Comparison of ENCODE assay signal across 27 cellular contexts in genomic region chr9:128045876-128046275, GRCh38.
"Had no signal": no experiment of that assay in that cellular context is flagged by ENCODE, and none has a peak within 500 bp of the region (broad histone marks: within the 10 kb centered on the region; RNA-seq: fewer than 3 reads in every experiment).

No MANE protein-coding gene starts in this region.

- H2AFZ ChIP-seq: neural progenitor cell had no signal

- H3K9me3 ChIP-seq: heart left ventricle, right atrium auricular region, spleen, tibial nerve had no signal

- H3K4me2 ChIP-seq: neural progenitor cell had no signal

- H3K36me3 ChIP-seq: brain microvascular endothelial cell, heart left ventricle, neural progenitor cell, right atrium auricular region, spleen, tibial nerve had no signal

- H3K4me3 ChIP-seq: heart left ventricle, neural progenitor cell, right atrium auricular region, spleen, tibial nerve had no signal

- H3K4me1 ChIP-seq: heart left ventricle, right atrium auricular region had no signal

- H3K27me3 ChIP-seq: brain microvascular endothelial cell, foreskin keratinocyte, heart left ventricle, neural progenitor cell, right atrium auricular region, spleen, tibial nerve had no signal

- H3K27ac ChIP-seq: brain microvascular endothelial cell, foreskin keratinocyte, heart left ventricle, neural progenitor cell, right atrium auricular region, spleen, tibial nerve had no signal

- ATAC-seq: activated CD8-positive, alpha-beta T cell treated with anti-CD3 and anti-CD28 coated beads for 36 hours; activated T-helper 17 cell treated with anti-CD3 and anti-CD28 coated beads, Interleukin-2, amount 50 U/mL, for 72 hours; esophagus mucosa; foreskin keratinocyte; heart left ventricle; left colon; naive thymus-derived CD4-positive, alpha-beta T cell had no signal

- DNase-seq: activated B cell treated with CpG ODN at 0.5 μM for 24 hours; activated CD4-positive, alpha-beta T cell treated with anti-CD3 and anti-CD28 coated beads, Interleukin-2, amount 50 U/mL, for 1 hour; activated CD8-positive, alpha-beta T cell treated with anti-CD3 and anti-CD28 coated beads for 36 hours; activated gamma-delta T cell treated with Interleukin-2 at 50 U/mL for 16 hours; activated naive CD4-positive, alpha-beta T cell treated with anti-CD3 and anti-CD28 coated beads, Interleukin-2, amount 50 U/mL, for 16 hours; activated T-cell treated with anti-CD3 and anti-CD28 coated beads, Interleukin-2, amount 50 U/mL, for 4 hours; amniotic stem cell; brain microvascular endothelial cell; caudate nucleus; cortex of kidney; foreskin keratinocyte; heart left ventricle; hypothalamus; immature natural killer cell; kidney; left colon; mammary epithelial cell; midbrain; naive thymus-derived CD4-positive, alpha-beta T cell; occipital lobe; spleen; stimulated activated naive CD4-positive, alpha-beta T cell treated with Interleukin-2 at 50 U/mL for 16 hours had no signal
